ENCODE assay signal across 1 cellular context in the genomic region with DNA sequence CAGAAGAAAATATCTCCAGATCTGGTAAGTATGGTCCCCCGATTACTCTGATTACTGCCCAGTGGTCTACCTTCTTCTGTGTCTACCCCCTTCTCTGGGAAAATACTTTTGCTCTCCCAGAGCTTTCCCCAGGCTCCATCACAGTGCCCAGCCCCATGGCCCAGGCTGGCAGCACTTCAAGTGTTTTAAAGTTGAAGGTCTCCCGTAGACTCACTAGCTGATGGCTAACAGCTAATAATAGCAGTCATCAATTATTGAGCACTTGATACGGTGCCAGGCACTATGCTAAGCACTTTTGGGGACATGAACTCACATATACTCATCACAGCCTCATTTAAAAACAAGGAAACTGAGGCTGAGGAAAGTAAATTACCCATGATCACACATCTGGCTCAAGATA.
A peak's percentile ranks its signal among the peaks of the same experiment; 100 is the strongest.
TF ChIP-seq lines count a peak whose summit lies in the region.

No MANE protein-coding gene starts in this region.

TF ChIP-seq in HepG2, 621 proteins besides CTCF, POLR2A, EP300 and RAD21:
- TF ChIP-seq NR2C2 (CRISPR knock-in tag; IDR thresholded peaks at IDR 0.05; ENCODE audit: borderline replicate concordance), result no peak
- TF ChIP-seq, protein P1, sequence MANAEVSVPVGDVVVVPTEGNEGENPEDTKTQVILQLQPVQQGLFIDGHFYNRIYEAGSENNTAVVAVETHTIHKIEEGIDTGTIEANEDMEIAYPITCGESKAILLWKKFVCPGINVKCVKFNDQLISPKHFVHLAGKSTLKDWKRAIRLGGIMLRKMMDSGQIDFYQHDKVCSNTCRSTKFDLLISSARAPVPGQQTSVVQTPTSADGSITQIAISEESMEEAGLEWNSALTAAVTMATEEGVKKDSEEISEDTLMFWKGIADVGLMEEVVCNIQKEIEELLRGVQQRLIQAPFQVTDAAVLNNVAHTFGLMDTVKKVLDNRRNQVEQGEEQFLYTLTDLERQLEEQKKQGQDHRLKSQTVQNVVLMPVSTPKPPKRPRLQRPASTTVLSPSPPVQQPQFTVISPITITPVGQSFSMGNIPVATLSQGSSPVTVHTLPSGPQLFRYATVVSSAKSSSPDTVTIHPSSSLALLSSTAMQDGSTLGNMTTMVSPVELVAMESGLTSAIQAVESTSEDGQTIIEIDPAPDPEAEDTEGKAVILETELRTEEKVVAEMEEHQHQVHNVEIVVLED (CRISPR knock-in tag; IDR thresholded peaks at IDR 0.05; ENCODE audit: borderline replicate concordance), result 0 out of 2 replicates have a peak, but pooled peaks have one; percentile 26
- TF ChIP-seq, protein P2, sequence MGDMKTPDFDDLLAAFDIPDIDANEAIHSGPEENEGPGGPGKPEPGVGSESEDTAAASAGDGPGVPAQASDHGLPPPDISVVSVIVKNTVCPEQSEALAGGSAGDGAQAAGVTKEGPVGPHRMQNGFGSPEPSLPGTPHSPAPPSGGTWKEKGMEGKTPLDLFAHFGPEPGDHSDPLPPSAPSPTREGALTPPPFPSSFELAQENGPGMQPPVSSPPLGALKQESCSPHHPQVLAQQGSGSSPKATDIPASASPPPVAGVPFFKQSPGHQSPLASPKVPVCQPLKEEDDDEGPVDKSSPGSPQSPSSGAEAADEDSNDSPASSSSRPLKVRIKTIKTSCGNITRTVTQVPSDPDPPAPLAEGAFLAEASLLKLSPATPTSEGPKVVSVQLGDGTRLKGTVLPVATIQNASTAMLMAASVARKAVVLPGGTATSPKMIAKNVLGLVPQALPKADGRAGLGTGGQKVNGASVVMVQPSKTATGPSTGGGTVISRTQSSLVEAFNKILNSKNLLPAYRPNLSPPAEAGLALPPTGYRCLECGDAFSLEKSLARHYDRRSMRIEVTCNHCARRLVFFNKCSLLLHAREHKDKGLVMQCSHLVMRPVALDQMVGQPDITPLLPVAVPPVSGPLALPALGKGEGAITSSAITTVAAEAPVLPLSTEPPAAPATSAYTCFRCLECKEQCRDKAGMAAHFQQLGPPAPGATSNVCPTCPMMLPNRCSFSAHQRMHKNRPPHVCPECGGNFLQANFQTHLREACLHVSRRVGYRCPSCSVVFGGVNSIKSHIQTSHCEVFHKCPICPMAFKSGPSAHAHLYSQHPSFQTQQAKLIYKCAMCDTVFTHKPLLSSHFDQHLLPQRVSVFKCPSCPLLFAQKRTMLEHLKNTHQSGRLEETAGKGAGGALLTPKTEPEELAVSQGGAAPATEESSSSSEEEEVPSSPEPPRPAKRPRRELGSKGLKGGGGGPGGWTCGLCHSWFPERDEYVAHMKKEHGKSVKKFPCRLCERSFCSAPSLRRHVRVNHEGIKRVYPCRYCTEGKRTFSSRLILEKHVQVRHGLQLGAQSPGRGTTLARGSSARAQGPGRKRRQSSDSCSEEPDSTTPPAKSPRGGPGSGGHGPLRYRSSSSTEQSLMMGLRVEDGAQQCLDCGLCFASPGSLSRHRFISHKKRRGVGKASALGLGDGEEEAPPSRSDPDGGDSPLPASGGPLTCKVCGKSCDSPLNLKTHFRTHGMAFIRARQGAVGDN (CRISPR knock-in tag; IDR thresholded peaks at IDR 0.05), result no peak
- TF ChIP-seq, protein P3, sequence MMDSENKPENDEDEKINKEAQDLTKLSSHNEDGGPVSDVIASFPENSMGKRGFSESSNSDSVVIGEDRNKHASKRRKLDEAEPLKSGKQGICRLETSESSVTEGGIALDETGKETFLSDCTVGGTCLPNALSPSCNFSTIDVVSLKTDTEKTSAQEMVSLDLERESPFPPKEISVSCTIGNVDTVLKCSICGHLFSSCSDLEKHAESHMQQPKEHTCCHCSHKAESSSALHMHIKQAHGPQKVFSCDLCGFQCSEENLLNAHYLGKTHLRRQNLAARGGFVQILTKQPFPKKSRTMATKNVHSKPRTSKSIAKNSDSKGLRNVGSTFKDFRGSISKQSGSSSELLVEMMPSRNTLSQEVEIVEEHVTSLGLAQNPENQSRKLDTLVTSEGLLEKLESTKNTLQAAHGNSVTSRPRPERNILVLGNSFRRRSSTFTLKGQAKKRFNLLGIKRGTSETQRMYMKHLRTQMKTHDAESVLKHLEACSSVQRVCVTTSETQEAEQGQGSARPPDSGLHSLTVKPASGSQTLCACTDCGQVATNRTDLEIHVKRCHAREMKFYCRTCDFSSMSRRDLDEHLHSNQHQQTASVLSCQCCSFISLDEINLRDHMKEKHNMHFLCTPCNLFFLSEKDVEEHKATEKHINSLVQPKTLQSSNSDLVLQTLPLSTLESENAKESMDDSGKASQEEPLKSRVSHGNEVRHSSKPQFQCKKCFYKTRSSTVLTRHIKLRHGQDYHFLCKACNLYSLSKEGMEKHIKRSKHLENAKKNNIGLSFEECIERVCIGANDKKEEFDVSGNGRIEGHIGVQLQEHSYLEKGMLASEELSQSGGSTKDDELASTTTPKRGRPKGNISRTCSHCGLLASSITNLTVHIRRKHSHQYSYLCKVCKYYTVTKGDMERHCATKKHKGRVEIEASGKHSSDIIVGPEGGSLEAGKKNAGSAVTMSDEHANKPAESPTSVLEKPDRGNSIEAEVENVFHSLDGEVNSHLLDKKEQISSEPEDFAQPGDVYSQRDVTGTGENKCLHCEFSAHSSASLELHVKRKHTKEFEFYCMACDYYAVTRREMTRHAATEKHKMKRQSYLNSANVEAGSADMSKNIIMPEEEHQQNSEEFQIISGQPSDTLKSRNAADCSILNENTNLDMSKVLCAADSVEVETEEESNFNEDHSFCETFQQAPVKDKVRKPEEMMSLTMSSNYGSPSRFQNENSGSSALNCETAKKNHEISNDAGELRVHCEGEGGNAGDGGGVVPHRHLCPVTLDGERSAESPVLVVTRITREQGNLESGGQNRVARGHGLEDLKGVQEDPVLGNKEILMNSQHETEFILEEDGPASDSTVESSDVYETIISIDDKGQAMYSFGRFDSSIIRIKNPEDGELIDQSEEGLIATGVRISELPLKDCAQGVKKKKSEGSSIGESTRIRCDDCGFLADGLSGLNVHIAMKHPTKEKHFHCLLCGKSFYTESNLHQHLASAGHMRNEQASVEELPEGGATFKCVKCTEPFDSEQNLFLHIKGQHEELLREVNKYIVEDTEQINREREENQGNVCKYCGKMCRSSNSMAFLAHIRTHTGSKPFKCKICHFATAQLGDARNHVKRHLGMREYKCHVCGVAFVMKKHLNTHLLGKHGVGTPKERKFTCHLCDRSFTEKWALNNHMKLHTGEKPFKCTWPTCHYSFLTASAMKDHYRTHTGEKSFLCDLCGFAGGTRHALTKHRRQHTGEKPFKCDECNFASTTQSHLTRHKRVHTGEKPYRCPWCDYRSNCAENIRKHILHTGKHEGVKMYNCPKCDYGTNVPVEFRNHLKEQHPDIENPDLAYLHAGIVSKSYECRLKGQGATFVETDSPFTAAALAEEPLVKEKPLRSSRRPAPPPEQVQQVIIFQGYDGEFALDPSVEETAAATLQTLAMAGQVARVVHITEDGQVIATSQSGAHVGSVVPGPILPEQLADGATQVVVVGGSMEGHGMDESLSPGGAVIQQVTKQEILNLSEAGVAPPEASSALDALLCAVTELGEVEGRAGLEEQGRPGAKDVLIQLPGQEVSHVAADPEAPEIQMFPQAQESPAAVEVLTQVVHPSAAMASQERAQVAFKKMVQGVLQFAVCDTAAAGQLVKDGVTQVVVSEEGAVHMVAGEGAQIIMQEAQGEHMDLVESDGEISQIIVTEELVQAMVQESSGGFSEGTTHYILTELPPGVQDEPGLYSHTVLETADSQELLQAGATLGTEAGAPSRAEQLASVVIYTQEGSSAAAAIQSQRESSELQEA (CRISPR knock-in tag; IDR thresholded peaks at IDR 0.05; ENCODE audit: not compliant biosample characterization), result no peak
- TF ChIP-seq MAFK (conservative IDR thresholded peaks at IDR 0.05 in 1 of 2, IDR thresholded peaks at IDR 0.05 in 1 of 2; ENCODE audit: low read length in 2 of 2), result peak; percentile 11 to 18; a peak in 1 of 4 replicates
